8 cellular contexts compared by ENCODE assay signal in genomic region chr10:30783939-30784500, GRCh38.
DNase-seq lines count a peak whose midpoint lies in the region; ATAC-seq and TF ChIP-seq lines count a peak whose summit lies in the region.

No MANE protein-coding gene starts in this region.

- in situ Hi-C loops in KBM-7 (cut with MboI; ENCODE audit: low pct_unique_long_range_greater_than_20kb, low sequenced_read_pairs) = no loop called here

- peaks cover 5 to 30% (median 25%) of the 10 kb centered on the region in 7 donors for H3K4me1 Mint-ChIP-seq in naive thymus-derived CD4-positive, alpha-beta T cell

- H3K36me3 ChIP-seq in A673 (ENCODE audit: insufficient read depth, low read length, poor library complexity, severe bottlenecking) = no peaks in the 10 kb centered on the region
- H3K36me3 ChIP-seq in naive thymus-derived CD4-positive, alpha-beta T cell (ENCODE audit: control insufficient read depth in 2 of 3, insufficient read depth in 3 of 3, low read length in 3 of 3) = no peaks in the 10 kb centered on the region

- no TSS peak for BruUV-seq in A673 (replicated peaks; lab: Mats Ljungman, UMichigan)

- CTCF ChIA-PET in A673 (lab: Charles Lee) = interaction anchor here (0.6 to 1.2 kb wide), 5 partner anchors 16 to 1194 kb away, joined by 3 to 10 read pairs (median 9); no protein-coding TSS in a partner anchor
- CTCF ChIA-PET in naive thymus-derived CD4-positive, alpha-beta T cell (lab: Charles Lee) = interaction anchor here (0.5 to 4.2 kb wide), 20 partner anchors 10 to 1024 kb away, joined by 3 to 24 read pairs (median 4); partner anchors contain the start of gene ZNF438

- H3K4me3 Mint-ChIP-seq in naive thymus-derived CD4-positive, alpha-beta T cell = peak overlapping the region; percentile 80 to 92 (median 88)

- ATAC-seq in GM18868 (IDR thresholded peaks at IDR 0.05; ENCODE audit: unreplicated experiment) = peak; percentile 53
- peak; percentile 96 for ATAC-seq in naive thymus-derived CD4-positive, alpha-beta T cell

- intact Hi-C loops in A673 (cut with micrococcal nuclease; ENCODE audit: unreplicated experiment) = loop anchor here (1.0 to 10.0 kb wide), 3 partner anchors 707 to 1023 kb away; no protein-coding TSS in a partner anchor
- intact Hi-C loops in naive thymus-derived CD4-positive, alpha-beta T cell (cut with micrococcal nuclease) = loop anchor here (1.0 to 10.0 kb wide), 23 partner anchors 38 to 1143 kb away; partner anchors contain the start of genes ARHGAP12 (in 1 of the 2) and ZEB1 (in 1 of the 2)

- H3K4me1 ChIP-seq in A673 (ENCODE audit: insufficient read depth, low read length, poor library complexity, severe bottlenecking) = no peaks in the 10 kb centered on the region
- peaks cover 0 to 16% of the 10 kb centered on the region in 2 donors for H3K4me1 ChIP-seq in naive thymus-derived CD4-positive, alpha-beta T cell (ENCODE audit: control insufficient read depth in 2 of 2, insufficient read depth in 2 of 2, low read length in 2 of 2)

- H3K27me3 ChIP-seq in A673 (replicated peaks; ENCODE audit: insufficient read depth, low read depth, low read length, poor library complexity) = no peaks in the 10 kb centered on the region
- no peaks in the 10 kb centered on the region for H3K27me3 ChIP-seq in naive thymus-derived CD4-positive, alpha-beta T cell (ENCODE audit: control insufficient read depth in 2 of 2, insufficient read depth in 2 of 2, low read length in 2 of 2)

- H3K4me3 ChIP-seq in A673 (ENCODE audit: low read depth, low read length, poor library complexity, severe bottlenecking) = peak overlapping the region; percentile 56
- H3K4me3 ChIP-seq in naive thymus-derived CD4-positive, alpha-beta T cell (ENCODE audit: low read length) = peak overlapping the region; percentile 64

- TF ChIP-seq CTCF in A673 (conservative IDR thresholded peaks at IDR 0.05; ENCODE audit: low read depth, low read length) = peak; percentile 94

- H3K27ac ChIP-seq in A673 (ENCODE audit: low read depth, low read length, poor library complexity, severe bottlenecking) = no peak overlapping the region
- H3K27ac ChIP-seq in naive thymus-derived CD4-positive, alpha-beta T cell (ENCODE audit: low read depth, low read length) = peak overlapping the region; percentile 64

- POLR2A ChIA-PET in A673 (lab: Charles Lee; ENCODE audit: low non-redundant PET) = no interaction called here
- POLR2A ChIA-PET in naive thymus-derived CD4-positive, alpha-beta T cell (lab: Charles Lee) = interaction anchor here (0.6 to 3.4 kb wide), 23 partner anchors 10 to 1594 kb away, joined by 3 to 41 read pairs (median 4); partner anchors contain the start of gene ZNF438

- H3K36me3 Mint-ChIP-seq in naive thymus-derived CD4-positive, alpha-beta T cell = no peaks in the 10 kb centered on the region

- H3K9me3 ChIP-seq in A673 (ENCODE audit: low read depth, low read length, poor library complexity, severe bottlenecking) = no peaks in the 10 kb centered on the region
- H3K9me3 ChIP-seq in naive thymus-derived CD4-positive, alpha-beta T cell (ENCODE audit: control insufficient read depth in 2 of 3, low read length in 3 of 3) = no peaks in the 10 kb centered on the region

- H3K27me3 Mint-ChIP-seq in naive thymus-derived CD4-positive, alpha-beta T cell = peaks cover 0 to 2% (median 0%) of the 10 kb centered on the region in 5 donors

- H3K9me3 Mint-ChIP-seq in naive thymus-derived CD4-positive, alpha-beta T cell = no peaks in the 10 kb centered on the region

- peak; percentile 88 for DNase-seq in A673 (ENCODE audit: low spot score)
- peak; percentile 73 for DNase-seq in KBM-7
- peak; percentile 59 for DNase-seq in RPMI8226
- DNase-seq in activated T-helper 9 cell treated with anti-CD3 and anti-CD28 coated beads, Interleukin-2, amount 50 U/mL, for 16 hours (ENCODE audit: low read depth) = peak; percentile 69
- DNase-seq in fibroblast of peridontal ligament (ENCODE audit: extremely low read depth) = peak; percentile 94
- DNase-seq in naive thymus-derived CD4-positive, alpha-beta T cell = peak; percentile 65 to 89 (median 84)
- peak; percentile 75 to 76 for DNase-seq in stimulated activated CD8-positive, alpha-beta memory T cell treated with anti-CD3 and anti-CD28 coated beads, Interleukin-7, amount 100 ng/mL, for 4 hours (ENCODE audit: low read depth in 2 of 2)

- H3K27ac Mint-ChIP-seq in naive thymus-derived CD4-positive, alpha-beta T cell = peak overlapping the region; percentile 69 to 96 (median 81)
